In the genomic region with DNA sequence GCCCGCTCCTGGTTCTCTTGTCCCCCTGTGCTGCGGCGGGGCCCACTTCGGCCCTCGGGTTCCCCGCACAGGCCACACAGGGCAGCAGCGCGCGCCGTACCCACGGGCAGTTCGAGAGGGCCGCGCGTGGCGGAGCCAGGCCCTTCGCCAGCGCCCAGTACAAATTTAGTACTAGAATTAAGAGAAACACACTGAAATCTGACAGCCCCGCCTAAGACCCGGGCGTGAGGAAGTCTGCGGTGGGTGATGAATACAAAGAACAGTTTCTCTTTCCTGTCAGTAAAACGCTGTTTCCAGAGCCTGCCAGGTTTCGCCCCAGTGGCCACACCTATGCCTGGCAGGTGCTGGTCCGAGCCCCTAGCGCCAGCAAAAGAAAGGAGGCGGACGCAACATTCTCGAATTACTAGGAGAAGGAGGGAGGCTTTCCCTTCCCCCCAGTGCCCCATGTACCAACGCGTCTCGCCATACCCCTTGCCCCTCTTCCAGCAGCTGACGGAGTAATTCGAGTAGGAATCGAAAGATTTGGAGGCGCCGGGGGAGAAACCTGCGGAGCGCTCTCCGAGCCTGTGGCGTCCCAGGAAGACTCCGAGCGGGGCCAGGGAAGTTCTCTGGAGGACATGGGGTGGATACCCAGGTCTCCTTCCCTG, we compare ENCODE assay signal across 8 cellular contexts. TPM values are rescaled to one million over a fixed set of nuclear protein-coding genes. Genes with fewer than 3 reads are reported as not detected.
DNase-seq lines count a peak whose midpoint lies in the region; ATAC-seq and TF ChIP-seq lines count a peak whose summit lies in the region.

No MANE protein-coding gene starts in this region.

- H3K4me1 ChIP-seq in A673 (ENCODE audit: insufficient read depth, low read length, poor library complexity, severe bottlenecking): peaks cover 15% of the 10 kb centered on the region
- H3K4me1 ChIP-seq in endocrine pancreas (ENCODE audit: control insufficient read depth, insufficient read depth, low read length): no peaks in the 10 kb centered on the region

- DNase-seq in A673 (ENCODE audit: low spot score) (no peak), NCI-H510A (lab: John Stamatoyannopoulos, UW) (peak; percentile 62), mucosa of gallbladder (ENCODE audit: low spot score) (peak; percentile 78)
- DNase-seq in activated CD8-positive, alpha-beta memory T cell treated with anti-CD3 and anti-CD28 coated beads for 1 hour (ENCODE audit: extremely low read depth in 1 of 2, low read depth in 1 of 2): peak; percentile 61 to 76
- peak; percentile 59 to 70 for DNase-seq in stimulated activated CD8-positive, alpha-beta memory T cell treated with anti-CD3 and anti-CD28 coated beads, Interleukin-7, amount 100 ng/mL, for 1 hour (ENCODE audit: low read depth in 2 of 2)

- peak overlapping the region; percentile 92 for H3K9ac ChIP-seq in endocrine pancreas (ENCODE audit: control insufficient read depth, insufficient read depth, low read length)

- intact Hi-C loops in A673 (cut with micrococcal nuclease; ENCODE audit: unreplicated experiment): no loop called here

- POLR2A ChIA-PET in A673 (lab: Charles Lee; ENCODE audit: low non-redundant PET): no interaction called here

- H3K27me3 ChIP-seq in A673 (replicated peaks; ENCODE audit: insufficient read depth, low read depth, low read length, poor library complexity): no peaks in the 10 kb centered on the region
- H3K27me3 ChIP-seq in endocrine pancreas (ENCODE audit: control insufficient read depth, insufficient read depth, low read length): no peaks in the 10 kb centered on the region

- TSS peak; percentile 90 for BruUV-seq in A673 (replicated peaks; lab: Mats Ljungman, UMichigan)

- H3K27ac ChIP-seq in A673 (ENCODE audit: low read depth, low read length, poor library complexity, severe bottlenecking): peak overlapping the region; percentile 74

- H3K9me3 ChIP-seq in A673 (ENCODE audit: low read depth, low read length, poor library complexity, severe bottlenecking) (no peaks in the 10 kb centered on the region), endocrine pancreas (ENCODE audit: control insufficient read depth, low read length) (no peaks in the 10 kb centered on the region)

- H3K4me3 ChIP-seq in A673 (ENCODE audit: low read depth, low read length, poor library complexity, severe bottlenecking) (peak overlapping the region; percentile 76), endocrine pancreas (ENCODE audit: control insufficient read depth, insufficient read depth, low read length) (peak overlapping the region; percentile 49)

- no peak for TF ChIP-seq CTCF in A673 (conservative IDR thresholded peaks at IDR 0.05; ENCODE audit: low read depth, low read length)

- no peaks in the 10 kb centered on the region for H3K36me3 ChIP-seq in A673 (ENCODE audit: insufficient read depth, low read length, poor library complexity, severe bottlenecking)
- no peaks in the 10 kb centered on the region for H3K36me3 ChIP-seq in endocrine pancreas (ENCODE audit: control insufficient read depth, insufficient read depth, low read length)

- CTCF ChIA-PET in A673 (lab: Charles Lee): no interaction called here

- ATAC-seq in GM18873 (IDR thresholded peaks at IDR 0.05; ENCODE audit: low FRiP score, unreplicated experiment): peak; percentile 29
- ATAC-seq in HG03175 (IDR thresholded peaks at IDR 0.05; ENCODE audit: unreplicated experiment): peak; percentile 61

RNA-seq across cellular contexts. Expression of a gene that starts 0.6 kb away (rescaled TPM):
- 5.2 and 5.3 TPM in 2 replicates for total RNA-seq in A673 (2021)
- 18.3 TPM for total RNA-seq in mucosa of gallbladder

RNA-seq across cellular contexts. Expression of a gene that starts 48.1 kb away (rescaled TPM):
- total RNA-seq in A673 (2021) (not detected in 2 replicates), mucosa of gallbladder (not detected)
